ENCODE assay signal across 11 cellular contexts in the genomic region with DNA sequence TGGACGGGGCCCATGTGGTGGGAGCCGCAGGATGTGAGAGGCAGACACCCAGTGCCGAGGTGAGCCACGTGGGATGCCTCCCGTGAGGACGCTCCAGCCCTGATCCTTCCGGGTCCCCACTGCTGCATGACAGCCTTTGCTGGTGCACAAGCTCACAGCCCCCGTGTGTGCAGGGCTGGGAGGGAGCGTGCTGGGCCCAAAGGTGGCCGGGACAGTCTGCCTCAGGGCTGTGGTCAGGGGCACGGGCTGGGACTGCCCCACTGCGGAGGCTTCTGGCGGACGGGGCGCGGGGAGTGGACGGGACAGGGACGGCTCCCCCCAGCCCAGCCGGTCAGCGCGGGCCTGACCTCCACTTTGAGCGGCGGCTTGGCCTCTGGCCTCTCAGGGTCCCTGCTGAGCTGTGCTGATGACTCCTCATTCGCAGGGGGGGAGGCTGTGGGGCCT. TPM values are rescaled to one million over a fixed set of nuclear protein-coding genes. Genes with fewer than 3 reads are reported as not detected.
DNase-seq lines count a peak whose midpoint lies in the region; ATAC-seq and TF ChIP-seq lines count a peak whose summit lies in the region.
"Had no signal": no experiment of that assay in that cellular context is flagged by ENCODE, and none has a peak within 500 bp of the region (broad histone marks: within the 10 kb centered on the region; RNA-seq: fewer than 3 reads in every experiment).

No MANE protein-coding gene starts in this region.

- no peak overlapping the region for H3K23ac ChIP-seq in IMR-90 (ENCODE audit: low read depth, low read length)

- peak overlapping the region in 3 of 11 experiments; percentile 8 to 30 (median 15); a peak in 2 of 22 replicates for H3K27ac ChIP-seq in BLaER1 treated with 17β-estradiol and CSF1 and Interleukin-3, amounts not matched to agents 10 nM and 100 nM
- H3K27ac ChIP-seq in IMR-90 (ENCODE audit: insufficient read depth, low read length): no peak overlapping the region
- no peak overlapping the region for H3K27ac ChIP-seq in osteoblast (ENCODE audit: low read depth, low read length)
- no peak overlapping the region for H3K27ac ChIP-seq in testis

- H3K9me3 ChIP-seq in BLaER1 treated with 17β-estradiol and CSF1 and Interleukin-3, amounts not matched to agents 10 nM and 100 nM (replicated peaks in 1 of 11): no peaks in the 10 kb centered on the region
- H3K9me3 ChIP-seq in IMR-90 (ENCODE audit: control insufficient read depth, insufficient read depth, low read length): no peaks in the 10 kb centered on the region
- no peaks in the 10 kb centered on the region for H3K9me3 ChIP-seq in osteoblast (ENCODE audit: low read depth, low read length)
- no peaks in the 10 kb centered on the region for H3K9me3 ChIP-seq in testis

- intact Hi-C loops in IMR-90 (cut with micrococcal nuclease): no loop called here
- intact Hi-C loops in left ventricle myocardium superior (cut with micrococcal nuclease): no loop called here
- intact Hi-C loops in activated CD4-positive, alpha-beta T cell treated with anti-CD3 and anti-CD28 coated beads, Interleukin-2, amount 10 ng/mL, durations not matched to agents 24 days and 14 days (cut with micrococcal nuclease): no loop called here
- intact Hi-C loops in testis (cut with DNase I; ENCODE audit: low total_unique reads): no loop called here

- H2BK120ac ChIP-seq in IMR-90 (ENCODE audit: low read depth, low read length): no peak overlapping the region

- H4K5ac ChIP-seq in IMR-90 (ENCODE audit: low read depth, low read length): no peak overlapping the region

- TF ChIP-seq POLR2A in IMR-90 (IDR thresholded peaks at IDR 0.05; ENCODE audit: low read depth, low read length): no peak
- no peak for TF ChIP-seq POLR2A in testis (IDR thresholded peaks at IDR 0.05)

- H3K14ac ChIP-seq in IMR-90 (replicated peaks; ENCODE audit: low read depth, low read length): no peak overlapping the region

- in situ Hi-C loops in IMR-90 (cut with MboI; ENCODE audit: low sequenced_read_pairs): no loop called here

- peak overlapping the region; percentile 62 to 89 (median 70); a peak in 21 of 22 replicates for H3K4me2 ChIP-seq in BLaER1 treated with 17β-estradiol and CSF1 and Interleukin-3, amounts not matched to agents 10 nM and 100 nM
- no peak overlapping the region for H3K4me2 ChIP-seq in IMR-90 (ENCODE audit: low read depth, low read length)
- no peak overlapping the region for H3K4me2 ChIP-seq in osteoblast (ENCODE audit: insufficient read depth, low read length)

- H3K4me3 Mint-ChIP-seq in activated CD4-positive, alpha-beta T cell treated with anti-CD3 and anti-CD28 coated beads, Interleukin-2, amount 10 ng/mL, durations not matched to agents 24 days and 14 days: no peak overlapping the region
- H3K4me3 Mint-ChIP-seq: H9 had no signal

- no peaks in the 10 kb centered on the region for H3K36me3 Mint-ChIP-seq in activated CD4-positive, alpha-beta T cell treated with anti-CD3 and anti-CD28 coated beads, Interleukin-2, amount 10 ng/mL, durations not matched to agents 24 days and 14 days (ENCODE audit: low read depth)

- H3K18ac ChIP-seq in IMR-90 (ENCODE audit: low read depth, low read length): no peak overlapping the region

- POLR2A ChIA-PET in IMR-90 (lab: Charles Lee; ENCODE audit: unreplicated experiment): no interaction called here

- peaks cover 6% of the 10 kb centered on the region; the same call in 1 of the 2 replicates for H3K9me1 ChIP-seq in IMR-90 (ENCODE audit: insufficient read depth, low read length)

- no peak overlapping the region for H3K9ac ChIP-seq in BLaER1 treated with 17β-estradiol and CSF1 and Interleukin-3, amounts not matched to agents 10 nM and 100 nM
- no peak overlapping the region for H3K9ac ChIP-seq in IMR-90 (ENCODE audit: low read depth, low read length)

- no peaks in the 10 kb centered on the region for H3K79me2 ChIP-seq in osteoblast (ENCODE audit: insufficient read depth, low read length)

- no peak for TF ChIP-seq CTCF in IMR-90 (conservative IDR thresholded peaks at IDR 0.05; ENCODE audit: low read depth, low read length)
- TF ChIP-seq CTCF in osteoblast (IDR thresholded peaks at IDR 0.05; ENCODE audit: extremely low read depth, low read depth, low read length): no peak
- TF ChIP-seq CTCF in testis (IDR thresholded peaks at IDR 0.05): no peak

- H2BK5ac ChIP-seq in IMR-90 (ENCODE audit: low read depth, low read length, poor library complexity, severe bottlenecking): no peak overlapping the region

- dilution Hi-C loops in IMR-90 (cut with HindIII; ENCODE audit: low sequenced_read_pairs, unreplicated experiment): no loop called here

- H2BK15ac ChIP-seq in IMR-90 (ENCODE audit: low read depth, low read length): no peak overlapping the region

- H4K8ac ChIP-seq in IMR-90 (ENCODE audit: low read depth in 2 of 2, low read length in 2 of 2): no peak overlapping the region

- H3K4me3 ChIP-seq in BLaER1 treated with 17β-estradiol and CSF1 and Interleukin-3, amounts not matched to agents 10 nM and 100 nM: no peak overlapping the region
- H3K4me3 ChIP-seq in IMR-90 (ENCODE audit: insufficient read depth, low read depth, low read length) (no peak overlapping the region), osteoblast (ENCODE audit: insufficient read depth, low read length) (no peak overlapping the region), testis (no peak overlapping the region)

- H3K27ac Mint-ChIP-seq in activated CD4-positive, alpha-beta T cell treated with anti-CD3 and anti-CD28 coated beads, Interleukin-2, amount 10 ng/mL, durations not matched to agents 24 days and 14 days: no peak overlapping the region

- no peak overlapping the region for H2BK20ac ChIP-seq in IMR-90 (ENCODE audit: low read depth, low read length)

- CTCF ChIA-PET in IMR-90 (lab: Yijun Ruan, JAX): no interaction called here

- peaks cover 51 to 59% (median 54%) of the 10 kb centered on the region in 10 experiments for H3K4me1 ChIP-seq in BLaER1 treated with 17β-estradiol and CSF1 and Interleukin-3, amounts not matched to agents 10 nM and 100 nM
- H3K4me1 ChIP-seq in IMR-90 (ENCODE audit: control insufficient read depth, insufficient read depth, low read length) (no peaks in the 10 kb centered on the region), osteoblast (ENCODE audit: insufficient read depth, low read length) (peaks cover 10% of the 10 kb centered on the region), testis (peaks cover 8% of the 10 kb centered on the region)

- ATAC-seq in IMR-90 (ENCODE audit: low read depth): 0 out of 2 replicates have a peak, but pooled peaks have one; percentile 17
- ATAC-seq in left ventricle myocardium superior: no peak

- peaks cover 12 to 19% (median 18%) of the 10 kb centered on the region in 11 experiments for H3K27me3 ChIP-seq in BLaER1 treated with 17β-estradiol and CSF1 and Interleukin-3, amounts not matched to agents 10 nM and 100 nM
- no peaks in the 10 kb centered on the region; the same call in 1 of the 2 replicates for H3K27me3 ChIP-seq in IMR-90 (ENCODE audit: control insufficient read depth, insufficient read depth, low read length)
- H3K27me3 ChIP-seq in osteoblast (ENCODE audit: insufficient read depth, low read length): no peaks in the 10 kb centered on the region
- H3K27me3 ChIP-seq in testis: no peaks in the 10 kb centered on the region

- no peak for TF ChIP-seq RAD21 in IMR-90 (IDR thresholded peaks at IDR 0.05; ENCODE audit: low read length)

- H2AK5ac ChIP-seq in IMR-90 (ENCODE audit: low read depth, low read length): no peak overlapping the region

- no peaks in the 10 kb centered on the region for H3K27me3 Mint-ChIP-seq in activated CD4-positive, alpha-beta T cell treated with anti-CD3 and anti-CD28 coated beads, Interleukin-2, amount 10 ng/mL, durations not matched to agents 24 days and 14 days

- H4K91ac ChIP-seq in IMR-90 (ENCODE audit: insufficient read depth, low read depth, low read length): no peak overlapping the region

- no peak overlapping the region for H3K56ac ChIP-seq in IMR-90 (ENCODE audit: extremely low read depth, insufficient read depth, low read length)

- H3K9me3 Mint-ChIP-seq in activated CD4-positive, alpha-beta T cell treated with anti-CD3 and anti-CD28 coated beads, Interleukin-2, amount 10 ng/mL, durations not matched to agents 24 days and 14 days: no peaks in the 10 kb centered on the region

- no peak overlapping the region for H3K4ac ChIP-seq in IMR-90 (ENCODE audit: low read depth, low read length)

- H3K79me1 ChIP-seq in IMR-90 (ENCODE audit: low read depth in 1 of 2, low read length in 2 of 2): no peaks in the 10 kb centered on the region

- H4K20me1 ChIP-seq in BLaER1 treated with 17β-estradiol and CSF1 and Interleukin-3, amounts not matched to agents 10 nM and 100 nM: peaks cover 0 to 6% (median 0%) of the 10 kb centered on the region in 11 experiments; a peak in 4 of 22 replicates
- H4K20me1 ChIP-seq in IMR-90 (ENCODE audit: insufficient read depth, low read length) (no peaks in the 10 kb centered on the region), osteoblast (ENCODE audit: insufficient read depth, low read length) (no peaks in the 10 kb centered on the region)

- no peak overlapping the region for H2AFZ ChIP-seq in IMR-90 (replicated peaks; ENCODE audit: low read length, poor library complexity)
- no peak overlapping the region for H2AFZ ChIP-seq in osteoblast (ENCODE audit: low read length)

- 73% methylated on average over 19 of the region's 24 CpGs; no CpG with 5 or more reads in 1 of the 2 experiments for WGBS in IMR-90 (ENCODE audit: extremely low coverage in 2 of 2, insufficient read length in 1 of 2), 2 experiments
- 86 to 93% methylated on average over 15 to 24 of the region's 24 CpGs for WGBS in testis, 2 donors

- no TSS peak for BruUV-seq in IMR-90 (replicated peaks; lab: Mats Ljungman, UMichigan)

- DNase-seq in IMR-90 (no peak), left ventricle myocardium superior (peak; percentile 20), osteoblast (ENCODE audit: insufficient read length, low spot score, missing footprints) (peak; percentile 85), testis (no peak), epidermal melanocyte (ENCODE audit: insufficient read length, low spot score) (no peak)
- no peak for DNase-seq in activated CD4-positive, alpha-beta T cell treated with anti-CD3 and anti-CD28 coated beads, Interleukin-2, amount 10 ng/mL, durations not matched to agents 24 days and 14 days
- DNase-seq: H9, NCI-H187 treated with DMSO at 0.1 percent for 48 hours, NCI-H446, NCI-H774 had no signal

- no peak overlapping the region for H2AK9ac ChIP-seq in IMR-90 (replicated peaks; ENCODE audit: low read depth, low read length, poor library complexity)

- no peaks in the 10 kb centered on the region for H3K36me3 ChIP-seq in BLaER1 treated with 17β-estradiol and CSF1 and Interleukin-3, amounts not matched to agents 10 nM and 100 nM
- H3K36me3 ChIP-seq in IMR-90 (ENCODE audit: control insufficient read depth, insufficient read depth, low read length) (no peaks in the 10 kb centered on the region), osteoblast (ENCODE audit: insufficient read depth, low read length) (no peaks in the 10 kb centered on the region), testis (ENCODE audit: low read depth, missing control alignments) (no peaks in the 10 kb centered on the region)

- H3K4me1 Mint-ChIP-seq in activated CD4-positive, alpha-beta T cell treated with anti-CD3 and anti-CD28 coated beads, Interleukin-2, amount 10 ng/mL, durations not matched to agents 24 days and 14 days: peaks cover 24% of the 10 kb centered on the region

RNA-seq across cellular contexts. Expression of a gene that starts 9.5 kb away (rescaled TPM):
- total RNA-seq in IMR-90 (2012; rRNA removed) (17.9 and 21.4 TPM in 2 replicates), left ventricle myocardium superior (68.4 TPM), osteoblast (137 and 140 TPM in 2 replicates), testis (10 to 100 TPM; 54.6 to 86.1 TPM)
- polyA plus RNA-seq in IMR-90 (2012; rRNA removed) (48.2 and 60.2 TPM in 2 replicates), testis (ENCODE audit: insufficient read depth, low read depth, low replicate concordance) (56.1 TPM)
- polyA plus RNA-seq in IMR-90 (2012; cell fraction: cytosol; rRNA removed): 73.7 and 167 TPM in 2 replicates
- 50.0 and 129 TPM in 2 replicates for polyA plus RNA-seq in IMR-90 (2012; cell fraction: nucleus; rRNA removed; ENCODE audit: low replicate concordance)
- 19.6 and 22.3 TPM in 2 replicates for total RNA-seq in activated CD4-positive, alpha-beta T cell treated with anti-CD3 and anti-CD28 coated beads, Interleukin-2, amount 10 ng/mL, durations not matched to agents 24 days and 14 days

Comparison
In these comparisons a context has a peak if more than half of its experiments do, and no peak if none do; other contexts are left out.
1. H3K4me2 ChIP-seq: peak in BLaER1 treated with 17β-estradiol and CSF1 and Interleukin-3, amounts not matched to agents 10 nM and 100 nM (11 of 11); none in IMR-90 (single experiment) and osteoblast (single experiment).
2. DNase-seq: peak in left ventricle myocardium superior (single experiment) and osteoblast (single experiment); none in IMR-90 (single experiment), activated CD4-positive, alpha-beta T cell treated with anti-CD3 and anti-CD28 coated beads, Interleukin-2, amount 10 ng/mL, durations not matched to agents 24 days and 14 days (single experiment), testis (single experiment) and epidermal melanocyte (single experiment).